ENCODE assay signal across 17 cellular contexts in genomic region chr17:28226563-28226962, GRCh38.
DNase-seq lines count a peak whose midpoint lies in the region; ATAC-seq and TF ChIP-seq lines count a peak whose summit lies in the region.
"Had no signal": no experiment of that assay in that cellular context is flagged by ENCODE, and none has a peak within 500 bp of the region (broad histone marks: within the 10 kb centered on the region; RNA-seq: fewer than 3 reads in every experiment).

No MANE protein-coding gene starts in this region.

- 83 to 96% (median 88%) methylated on average over 10 of the region's 10 CpGs for WGBS in spleen, 5 donors

- H3K36me3 ChIP-seq in GM23338 (ENCODE audit: insufficient read depth) (no peaks in the 10 kb centered on the region), spleen (no peaks in the 10 kb centered on the region), upper lobe of right lung (no peaks in the 10 kb centered on the region)

- peak overlapping the region; percentile 88 for H3K4me2 ChIP-seq in GM23338
- H3K4me2 ChIP-seq: KMS-11 had no signal

- ATAC-seq in GM23338 (no peak), T-helper 17 cell (no peak), HG02870 (IDR thresholded peaks at IDR 0.05; ENCODE audit: unreplicated experiment) (no peak), upper lobe of right lung (no peak)

- no peaks in the 10 kb centered on the region for H3K79me2 ChIP-seq in GM23338 (replicated peaks; ENCODE audit: insufficient read depth)

- peaks cover 21% of the 10 kb centered on the region for H3K36me3 Mint-ChIP-seq in GM23338 (ENCODE audit: low read depth)
- peaks cover 2% of the 10 kb centered on the region for H3K36me3 Mint-ChIP-seq in T-helper 17 cell (ENCODE audit: low read depth)
- H3K36me3 Mint-ChIP-seq: activated naive CD4-positive, alpha-beta T cell treated with anti-CD3 and anti-CD28 coated beads, Interleukin-2, amount 10 ng/mL, durations not matched to agents 7 days and 5 days; CD4-positive, alpha-beta memory T cell; natural killer cell treated with Interleukin-12 subunit alpha and Interleukin-12 subunit beta and Interleukin-15 and Interleukin-18, amount 100 ng/mL, for 72 hours had no signal

- H4K20me1 ChIP-seq in GM23338 (replicated peaks; ENCODE audit: insufficient read depth), result no peaks in the 10 kb centered on the region

- DNase-seq in GM23338 (ENCODE audit: low spot score), result no peak
- DNase-seq in T-helper 17 cell, result no peak
- peak; percentile 31 for DNase-seq in spleen
- no peak for DNase-seq in effector CD8-positive, alpha-beta T cell (lab: John Stamatoyannopoulos, UW)
- DNase-seq in upper lobe of right lung, result no peak
- DNase-seq: activated CD8-positive, alpha-beta memory T cell treated with anti-CD3 and anti-CD28 coated beads for 24 hours; activated naive CD4-positive, alpha-beta T cell treated with anti-CD3 and anti-CD28 coated beads, Interleukin-2, amount 10 ng/mL, durations not matched to agents 7 days and 5 days; CD4-positive, alpha-beta memory T cell; HFFc6; left colon; T1000 had no signal

- no peak overlapping the region for H2AFZ ChIP-seq in GM23338

- no peak overlapping the region for H3K27ac ChIP-seq in GM23338 (ENCODE audit: low read depth)
- H3K27ac ChIP-seq in spleen, result no peak overlapping the region
- no peak overlapping the region for H3K27ac ChIP-seq in upper lobe of right lung
- H3K27ac ChIP-seq: KMS-11 had no signal

- H3K27me3 ChIP-seq in GM23338 (ENCODE audit: insufficient read depth), result no peaks in the 10 kb centered on the region
- peaks cover 4 to 55% (median 28%) of the 10 kb centered on the region in 7 donors for H3K27me3 ChIP-seq in spleen (replicated peaks in 1 of 7)
- peaks cover 45% of the 10 kb centered on the region for H3K27me3 ChIP-seq in upper lobe of right lung

- H3K4me1 Mint-ChIP-seq in GM23338 (peaks cover 22% of the 10 kb centered on the region), T-helper 17 cell (peaks cover 10% of the 10 kb centered on the region)

- H3K9me3 ChIP-seq in T-helper 17 cell (ENCODE audit: control insufficient read depth, low read length, poor library complexity, severe bottlenecking) (no peaks in the 10 kb centered on the region), iPS-18c (ENCODE audit: control insufficient read depth, insufficient read depth, low read length) (no peaks in the 10 kb centered on the region), spleen (no peaks in the 10 kb centered on the region), upper lobe of right lung (no peaks in the 10 kb centered on the region)

- H3K27me3 Mint-ChIP-seq in GM23338 (ENCODE audit: insufficient read depth, low read depth, poor library complexity) (peaks cover 22% of the 10 kb centered on the region), T-helper 17 cell (peaks cover 41% of the 10 kb centered on the region)

- TF ChIP-seq POLR2A in spleen (IDR thresholded peaks at IDR 0.05), result no peak

- no peaks in the 10 kb centered on the region for H3K9me2 ChIP-seq in GM23338 (ENCODE audit: insufficient read depth)

- H3F3A ChIP-seq in GM23338 (replicated peaks; ENCODE audit: low read depth), result no peaks in the 10 kb centered on the region

- H3K27ac Mint-ChIP-seq in GM23338, result no peak overlapping the region
- no peak overlapping the region for H3K27ac Mint-ChIP-seq in T-helper 17 cell
- H3K27ac Mint-ChIP-seq: activated naive CD4-positive, alpha-beta T cell treated with anti-CD3 and anti-CD28 coated beads, Interleukin-2, amount 10 ng/mL, durations not matched to agents 7 days and 5 days; activated T-cell treated with anti-CD3 and anti-CD28 coated beads, Interleukin-2, amount 50 U/mL, for 24 hours; HFFc6; natural killer cell treated with Interleukin-12 subunit alpha and Interleukin-12 subunit beta and Interleukin-15 and Interleukin-18, amount 100 ng/mL, for 72 hours had no signal

- peak overlapping the region; percentile 81 for H3K4me3 ChIP-seq in GM23338
- peak overlapping the region; percentile 79; the same call in 1 of the 2 replicates for H3K4me3 ChIP-seq in iPS-18c (ENCODE audit: insufficient read depth, low read depth, low read length)
- no peak overlapping the region for H3K4me3 ChIP-seq in spleen
- no peak overlapping the region for H3K4me3 ChIP-seq in upper lobe of right lung
- H3K4me3 ChIP-seq: GM12878 had no signal

- intact Hi-C loops in spleen (cut with DNase I; ENCODE audit: low total_unique reads), result no loop called here
- intact Hi-C loops in upper lobe of right lung (cut with DNase I), result no loop called here

- H3K4me1 ChIP-seq in GM23338 (ENCODE audit: insufficient read depth), result peaks cover 13% of the 10 kb centered on the region; the same call in 1 of the 2 replicates
- peaks cover 8 to 22% (median 14%) of the 10 kb centered on the region in 6 donors for H3K4me1 ChIP-seq in spleen
- peaks cover 11% of the 10 kb centered on the region for H3K4me1 ChIP-seq in upper lobe of right lung

- TF ChIP-seq CTCF in GM23338 (conservative IDR thresholded peaks at IDR 0.05; ENCODE audit: low read depth in 2 of 2) (no peak), spleen (IDR thresholded peaks at IDR 0.05 in 8 of 11, conservative IDR thresholded peaks at IDR 0.05 in 3 of 11) (no peak), upper lobe of right lung (IDR thresholded peaks at IDR 0.05) (no peak)

- peaks cover 15% of the 10 kb centered on the region for H3K9me3 Mint-ChIP-seq in GM23338
- H3K9me3 Mint-ChIP-seq: activated naive CD4-positive, alpha-beta T cell treated with anti-CD3 and anti-CD28 coated beads, Interleukin-2, amount 10 ng/mL, durations not matched to agents 7 days and 5 days; activated T-cell treated with anti-CD3 and anti-CD28 coated beads, Interleukin-2, amount 50 U/mL, for 24 hours; HFFc6; natural killer cell treated with Interleukin-12 subunit alpha and Interleukin-12 subunit beta and Interleukin-15 and Interleukin-18, amount 100 ng/mL, for 72 hours had no signal

- H3K4me3 Mint-ChIP-seq in GM23338, result peak overlapping the region; percentile 94; the same call in 2 of the 3 replicates
- H3K4me3 Mint-ChIP-seq in T-helper 17 cell, result peak overlapping the region; percentile 55
- H3K4me3 Mint-ChIP-seq: activated naive CD4-positive, alpha-beta T cell treated with anti-CD3 and anti-CD28 coated beads, Interleukin-2, amount 10 ng/mL, durations not matched to agents 7 days and 5 days; activated T-cell treated with anti-CD3 and anti-CD28 coated beads, Interleukin-2, amount 50 U/mL, for 24 hours; HFFc6; natural killer cell treated with Interleukin-12 subunit alpha and Interleukin-12 subunit beta and Interleukin-15 and Interleukin-18, amount 100 ng/mL, for 72 hours had no signal

TF ChIP-seq in GM23338, 12 proteins besides CTCF, POLR2A, EP300 and RAD21 (continues in another document):
- no peak for TF ChIP-seq ZNF462 (CRISPR knock-in tag; IDR thresholded peaks at IDR 0.05)
- no peak for TF ChIP-seq POLR2AphosphoS5 (IDR thresholded peaks at IDR 0.05; ENCODE audit: low read depth)

Comparison
In these comparisons a context has a peak if more than half of its experiments do, and no peak if none do; other contexts are left out.
1. H3K4me3 ChIP-seq: peak in GM23338 (single experiment) and iPS-18c (single experiment); none in spleen (0 of 8) and upper lobe of right lung (single experiment).